In genomic region chr7:6436385-6436685, GRCh38 we compare ENCODE assay signal across 8 cellular contexts. TPM values are rescaled to one million over a fixed set of nuclear protein-coding genes. Genes with fewer than 3 reads are reported as not detected.
DNase-seq lines count a peak whose midpoint lies in the region; ATAC-seq, FAIRE-seq and TF ChIP-seq lines count a peak whose summit lies in the region.

No MANE protein-coding gene starts in this region.

- H3K4me3 ChIP-seq in foreskin fibroblast (ENCODE audit: low read depth in 1 of 2, low read length in 2 of 2): no peak overlapping the region

- intact Hi-C loops in left cardiac atrium (cut with DNase I): loop anchor here in 1 of 2 donors (10.0 kb wide), 2 partner anchors 442 to 582 kb away; no protein-coding TSS in a partner anchor

- FAIRE-seq in frontal cortex (lab: Jason Lieb, UNC): no peak

- peak overlapping the region; percentile 65 for H3K27ac ChIP-seq in temporal lobe (ENCODE audit: low read depth, low read length)

- peak; percentile 68 for DNase-seq in activated effector memory CD4-positive, alpha-beta T cell treated with anti-CD3 and anti-CD28 coated beads, Interleukin-2, amount 50 U/mL, for 16 hours
- DNase-seq in activated effector memory CD4-positive, alpha-beta T cell treated with Interleukin-2 at 50 U/mL for 16 hours: no peak
- DNase-seq in activated CD4-positive, alpha-beta T cell treated with anti-CD3 and anti-CD28 coated beads for 48 hours: peak; percentile 50
- no peak for DNase-seq in left cardiac atrium
- no peak for DNase-seq in frontal cortex (ENCODE audit: low spot score in 2 of 2)
- no peak for DNase-seq in foreskin fibroblast
- no peak for DNase-seq in DMS53 (lab: John Stamatoyannopoulos, UW)

- ATAC-seq in left cardiac atrium: peak; percentile 18 to 20

- no peak for TF ChIP-seq CTCF in foreskin fibroblast (IDR thresholded peaks at IDR 0.05; ENCODE audit: low read depth, low read length)

RNA-seq across cellular contexts. Expression of gene DAGLB, which starts 11.4 kb away (rescaled TPM):
- total RNA-seq in left cardiac atrium (10 to 100 TPM in 1 of 2 donors, 1 to 10 TPM in 1; 8.6 to 11.9 TPM), temporal lobe (23.4 TPM), frontal cortex (25.7 TPM)

RNA-seq across cellular contexts. Expression of gene KDELR2, which starts 47.6 kb away (rescaled TPM):
- 100 to 1,000 TPM in 1 of 2 donors, 10 to 100 TPM in 1; 90.8 to 122 TPM for total RNA-seq in left cardiac atrium
- 52.9 TPM for total RNA-seq in temporal lobe
- 77.9 TPM for total RNA-seq in frontal cortex

Comparison
In these comparisons a context has a peak if more than half of its experiments do, and no peak if none do; other contexts are left out.
1. DNase-seq: peak in activated effector memory CD4-positive, alpha-beta T cell treated with anti-CD3 and anti-CD28 coated beads, Interleukin-2, amount 50 U/mL, for 16 hours (single experiment) and activated CD4-positive, alpha-beta T cell treated with anti-CD3 and anti-CD28 coated beads for 48 hours (single experiment); none in activated effector memory CD4-positive, alpha-beta T cell treated with Interleukin-2 at 50 U/mL for 16 hours (single experiment), left cardiac atrium (single experiment), frontal cortex (0 of 2), foreskin fibroblast (0 of 2) and DMS53 (single experiment).